In genomic region chr1:53295746-53296722, GRCh38 we compare ENCODE assay signal across 12 cellular contexts. TPM values are rescaled to one million over a fixed set of nuclear protein-coding genes. Genes with fewer than 3 reads are reported as not detected.
A peak's percentile ranks its signal among the peaks of the same experiment; 100 is the strongest.
DNase-seq lines count a peak whose midpoint lies in the region; ATAC-seq and TF ChIP-seq lines count a peak whose summit lies in the region.
"Had no signal": no experiment of that assay in that cellular context is flagged by ENCODE, and none has a peak within 500 bp of the region (broad histone marks: within the 10 kb centered on the region; RNA-seq: fewer than 3 reads in every experiment).

No MANE protein-coding gene starts in this region.

- peaks cover 0 to 3% of the 10 kb centered on the region in 2 donors for H3K36me3 Mint-ChIP-seq in activated T-cell treated with anti-CD3 and anti-CD28 coated beads, Interleukin-2, amount 50 U/mL, for 72 hours (ENCODE audit: insufficient read depth in 2 of 2)
- H3K36me3 Mint-ChIP-seq: naive thymus-derived CD4-positive, alpha-beta T cell had no signal

- intact Hi-C loops in dorsolateral prefrontal cortex (cut with DNase I) = no loop called here
- intact Hi-C loops in transverse colon (cut with DNase I; ENCODE audit: low total_unique reads) = no loop called here

- in situ Hi-C loops in transverse colon (cut with MboI; ENCODE audit: low pct_ligation_motif_present in 1 of 4, low pct_unique_long_range_greater_than_20kb in 1 of 4, low sequenced_read_pairs in 3 of 4) = loop anchor here in 1 of 4 donors (25.0 kb wide), 1 partner anchor 466 kb away; no protein-coding TSS in a partner anchor

- H3K79me2 ChIP-seq in smooth muscle cell (ENCODE audit: low read depth) = no peaks in the 10 kb centered on the region

- peak overlapping the region in 42 of 59 donors; percentile 2 to 81 (median 54) for H3K27ac ChIP-seq in dorsolateral prefrontal cortex
- peak overlapping the region; percentile 59 to 80 (median 70) for H3K27ac ChIP-seq in transverse colon
- no peak overlapping the region for H3K27ac ChIP-seq in smooth muscle cell (ENCODE audit: low read depth)
- H3K27ac ChIP-seq: KMS-11 had no signal

- H3K9me3 ChIP-seq in transverse colon (no peaks in the 10 kb centered on the region), smooth muscle cell (replicated peaks; ENCODE audit: low read depth) (no peaks in the 10 kb centered on the region)

- no peaks in the 10 kb centered on the region for H3K27me3 Mint-ChIP-seq in activated T-cell treated with anti-CD3 and anti-CD28 coated beads, Interleukin-2, amount 50 U/mL, for 72 hours (ENCODE audit: low read depth)
- H3K27me3 Mint-ChIP-seq: naive thymus-derived CD4-positive, alpha-beta T cell had no signal

- H3F3A ChIP-seq in smooth muscle cell (ENCODE audit: low read depth) = no peaks in the 10 kb centered on the region

- TF ChIP-seq CTCF in dorsolateral prefrontal cortex (IDR thresholded peaks at IDR 0.05 in 54 of 56, conservative IDR thresholded peaks at IDR 0.05 in 2 of 56; ENCODE audit: low read depth in 1 of 56, partially characterized antibody in 56 of 56) (no peak), transverse colon (IDR thresholded peaks at IDR 0.05) (no peak), smooth muscle cell (IDR thresholded peaks at IDR 0.05; ENCODE audit: borderline replicate concordance, insufficient read depth, poor library complexity, severe bottlenecking) (no peak)

- no peak overlapping the region for H3K4me3 ChIP-seq in dorsolateral prefrontal cortex
- H3K4me3 ChIP-seq in transverse colon = no peak overlapping the region
- H3K4me3 ChIP-seq in smooth muscle cell = no peak overlapping the region

- no peak overlapping the region for H3K4me2 ChIP-seq in smooth muscle cell

- H3K4me1 ChIP-seq in transverse colon (peaks cover 5 to 25% (median 22%) of the 10 kb centered on the region in 4 donors), smooth muscle cell (ENCODE audit: low read depth) (peaks cover 22% of the 10 kb centered on the region)

- H3K27ac Mint-ChIP-seq in activated T-cell treated with anti-CD3 and anti-CD28 coated beads, Interleukin-2, amount 50 U/mL, for 72 hours = peak overlapping the region; percentile 54

- no peak overlapping the region for H2AFZ ChIP-seq in smooth muscle cell (ENCODE audit: low read depth)

- no peak for TF ChIP-seq POLR2A in transverse colon (IDR thresholded peaks at IDR 0.05)

- no peaks in the 10 kb centered on the region for H3K36me3 ChIP-seq in transverse colon
- no peaks in the 10 kb centered on the region for H3K36me3 ChIP-seq in smooth muscle cell (ENCODE audit: low read depth)

- H3K9ac ChIP-seq in smooth muscle cell (ENCODE audit: low read depth) = no peak overlapping the region
- H3K9ac ChIP-seq: KMS-11 had no signal

- no peak for TF ChIP-seq EP300 in transverse colon (IDR thresholded peaks at IDR 0.05; ENCODE audit: low read depth)

- ATAC-seq in activated T-cell treated with anti-CD3 and anti-CD28 coated beads, Interleukin-2, amount 50 U/mL, for 72 hours (replicated peaks in 1 of 2) = peak; percentile 17 to 21
- ATAC-seq: naive thymus-derived CD4-positive, alpha-beta T cell; Panc1 had no signal

- H3K27me3 ChIP-seq in dorsolateral prefrontal cortex (no peaks in the 10 kb centered on the region), transverse colon (no peaks in the 10 kb centered on the region), smooth muscle cell (ENCODE audit: low read depth) (no peaks in the 10 kb centered on the region)

- no peak for DNase-seq in activated T-cell treated with anti-CD3 and anti-CD28 coated beads, Interleukin-2, amount 50 U/mL, for 72 hours
- no peak for DNase-seq in activated T-cell treated with anti-CD3 and anti-CD28 coated beads for 4 hours
- DNase-seq in HuH-7.5 (ENCODE audit: low spot score) = peak; percentile 48
- no peak for DNase-seq in dorsolateral prefrontal cortex
- DNase-seq in transverse colon = peak; percentile 62
- no peak for DNase-seq in smooth muscle cell (lab: John Stamatoyannopoulos, UW; ENCODE audit: unreplicated experiment)
- no peak for DNase-seq in HUDEP-2 (lab: John Stamatoyannopoulos, UW; ENCODE audit: unreplicated experiment in 76 of 76)
- DNase-seq in glomerular visceral epithelial cell (ENCODE audit: extremely low spot score) = no peak
- DNase-seq: naive thymus-derived CD4-positive, alpha-beta T cell; stimulated activated CD4-positive, alpha-beta T cell treated with anti-CD3 and anti-CD28 coated beads, Interleukin-4, amount 100 ng/mL, for 1 hour had no signal

- 43 to 56% methylated on average over 1 to 14 of the region's 16 CpGs for WGBS in transverse colon (ENCODE audit: low coverage in 1 of 2), 2 donors
- 79% methylated on average over 16 of the region's 16 CpGs for WGBS in smooth muscle cell (ENCODE audit: low lambda C conversion rate)

- H3K9me3 Mint-ChIP-seq in activated T-cell treated with anti-CD3 and anti-CD28 coated beads, Interleukin-2, amount 50 U/mL, for 72 hours = no peaks in the 10 kb centered on the region
- H3K9me3 Mint-ChIP-seq: naive thymus-derived CD4-positive, alpha-beta T cell had no signal

- peaks cover 8% of the 10 kb centered on the region for H4K20me1 ChIP-seq in smooth muscle cell (ENCODE audit: low read depth)

- no peak overlapping the region for H3K4me3 Mint-ChIP-seq in activated T-cell treated with anti-CD3 and anti-CD28 coated beads, Interleukin-2, amount 50 U/mL, for 72 hours
- H3K4me3 Mint-ChIP-seq: naive thymus-derived CD4-positive, alpha-beta T cell had no signal

- peaks cover 26% of the 10 kb centered on the region for H3K4me1 Mint-ChIP-seq in activated T-cell treated with anti-CD3 and anti-CD28 coated beads, Interleukin-2, amount 50 U/mL, for 72 hours (ENCODE audit: low read depth)

RNA-seq across cellular contexts. Expression of gene LRP8, which starts 31.8 kb away (rescaled TPM):
- total RNA-seq in activated T-cell treated with anti-CD3 and anti-CD28 coated beads, Interleukin-2, amount 50 U/mL, for 72 hours = 10 to 100 TPM; 31.4 to 36.5 TPM
- 10 to 100 TPM; 20.5 to 77.6 (median 37.9) TPM for total RNA-seq in dorsolateral prefrontal cortex
- total RNA-seq in transverse colon = 10 to 100 TPM in 1 of 4 donors, 1 to 10 TPM in 1, under 1 TPM in 2; 0.37 to 10.7 (median 1.4) TPM
- total RNA-seq in smooth muscle cell = 3.6 and 5.6 TPM in 2 replicates
- polyA plus RNA-seq in smooth muscle cell = 4.2 and 8.1 TPM in 2 replicates

RNA-seq across cellular contexts. Expression of gene MAGOH, which starts 57.7 kb away (rescaled TPM):
- 10 to 100 TPM; 65.2 TPM for total RNA-seq in activated T-cell treated with anti-CD3 and anti-CD28 coated beads, Interleukin-2, amount 50 U/mL, for 72 hours
- 10 to 100 TPM; 14.8 to 34.2 (median 24.6) TPM for total RNA-seq in dorsolateral prefrontal cortex
- 10 to 100 TPM in 3 of 4 donors, 1 to 10 TPM in 1; 5.0 to 48.6 (median 23.5) TPM for total RNA-seq in transverse colon
- total RNA-seq in smooth muscle cell = 30.5 and 37.3 TPM in 2 replicates
- 28.5 and 38.4 TPM in 2 replicates for polyA plus RNA-seq in smooth muscle cell

Comparison
In these comparisons a context has a peak if more than half of its experiments do, and no peak if none do; other contexts are left out.
1. DNase-seq: peak in HuH-7.5 (single experiment) and transverse colon (single experiment); none in activated T-cell treated with anti-CD3 and anti-CD28 coated beads, Interleukin-2, amount 50 U/mL, for 72 hours (0 of 2), activated T-cell treated with anti-CD3 and anti-CD28 coated beads for 4 hours (single experiment), dorsolateral prefrontal cortex (0 of 10), smooth muscle cell (single experiment), HUDEP-2 (0 of 76) and glomerular visceral epithelial cell (single experiment).